ENCODE assay signal across 13 cellular contexts in genomic region chr10:36450385-36450784, GRCh38.
A peak's percentile ranks its signal among the peaks of the same experiment; 100 is the strongest.
DNase-seq lines count a peak whose midpoint lies in the region; ATAC-seq, FAIRE-seq and TF ChIP-seq lines count a peak whose summit lies in the region.
"Had no signal": no experiment of that assay in that cellular context is flagged by ENCODE, and none has a peak within 500 bp of the region (broad histone marks: within the 10 kb centered on the region; RNA-seq: fewer than 3 reads in every experiment).

No MANE protein-coding gene starts in this region.

- peak; percentile 9 for DNase-seq in GM23338 (ENCODE audit: low spot score)
- DNase-seq in chondrocyte (ENCODE audit: low spot score) = no peak
- DNase-seq in left kidney (ENCODE audit: low read depth, low spot score) = peak; percentile 56
- no peak for DNase-seq in stimulated activated naive B cell treated with anti-CD40 and anti-IgM and Interleukin-4, amounts not matched to agents 10 μg/mL and 1 μg/mL and 100 μg/mL, for 72 hours
- DNase-seq in DMS79 treated with DMSO at 0.1 percent for 48 hours (lab: John Stamatoyannopoulos, UW) = no peak
- no peak for DNase-seq in NCI-H345 (lab: John Stamatoyannopoulos, UW)
- DNase-seq in small intestine = no peak
- DNase-seq in activated CD8-positive, alpha-beta T cell treated with anti-CD3 and anti-CD28 coated beads for 36 hours = no peak
- DNase-seq: activated T-cell treated with anti-CD3 and anti-CD28 coated beads, Interleukin-2, amount 50 U/mL, for 48 hours; NCI-H2171 had no signal

- TF ChIP-seq CTCF in GM23338 (conservative IDR thresholded peaks at IDR 0.05; ENCODE audit: low read depth in 2 of 2) (no peak), chondrocyte (IDR thresholded peaks at IDR 0.05) (no peak)
- no peak for TF ChIP-seq CTCF in activated CD8-positive, alpha-beta T cell treated with anti-CD3 and anti-CD28 coated beads for 36 hours (IDR thresholded peaks at IDR 0.05)

- no peak for FAIRE-seq in small intestine (lab: Jason Lieb, UNC)

- no peaks in the 10 kb centered on the region for H3F3A ChIP-seq in GM23338 (replicated peaks; ENCODE audit: low read depth)

- peaks cover 30% of the 10 kb centered on the region for H3K4me1 Mint-ChIP-seq in GM23338
- H3K4me1 Mint-ChIP-seq in chondrocyte (ENCODE audit: low read depth) = peaks cover 42% of the 10 kb centered on the region
- no peaks in the 10 kb centered on the region for H3K4me1 Mint-ChIP-seq in stimulated activated naive B cell treated with anti-CD40 and anti-IgM and Interleukin-4, amounts not matched to agents 10 μg/mL and 1 μg/mL and 100 μg/mL, for 72 hours
- H3K4me1 Mint-ChIP-seq in activated CD8-positive, alpha-beta T cell treated with anti-CD3 and anti-CD28 coated beads for 36 hours (ENCODE audit: low read depth) = no peaks in the 10 kb centered on the region

- peak; percentile 15 for ATAC-seq in GM23338
- no peak for ATAC-seq in stimulated activated naive B cell treated with anti-CD40 and anti-IgM and Interleukin-4, amounts not matched to agents 10 μg/mL and 1 μg/mL and 100 μg/mL, for 72 hours (replicated peaks)
- no peak for ATAC-seq in activated CD8-positive, alpha-beta T cell treated with anti-CD3 and anti-CD28 coated beads for 36 hours
- ATAC-seq: left lobe of liver had no signal

- no peak overlapping the region for H3K27ac ChIP-seq in GM23338 (ENCODE audit: low read depth)
- H3K27ac ChIP-seq in small intestine (ENCODE audit: low read depth in 1 of 2, low read length in 1 of 2) = no peak overlapping the region
- H3K27ac ChIP-seq: vagina, VCaP had no signal

- peaks cover 15% of the 10 kb centered on the region; the same call in 2 of the 3 replicates for H3K9me3 Mint-ChIP-seq in GM23338
- H3K9me3 Mint-ChIP-seq in chondrocyte (ENCODE audit: low read depth) = no peaks in the 10 kb centered on the region
- H3K9me3 Mint-ChIP-seq in stimulated activated naive B cell treated with anti-CD40 and anti-IgM and Interleukin-4, amounts not matched to agents 10 μg/mL and 1 μg/mL and 100 μg/mL, for 72 hours = peaks cover 0 to 1% of the 10 kb centered on the region in 2 donors
- peaks cover 3% of the 10 kb centered on the region for H3K9me3 Mint-ChIP-seq in activated CD8-positive, alpha-beta T cell treated with anti-CD3 and anti-CD28 coated beads for 36 hours

- POLR2A ChIA-PET in activated CD8-positive, alpha-beta T cell treated with anti-CD3 and anti-CD28 coated beads for 36 hours (lab: Charles Lee) = no interaction called here

- H3K9me3 ChIP-seq in small intestine (ENCODE audit: control insufficient read depth, low read depth) = no peaks in the 10 kb centered on the region
- H3K9me3 ChIP-seq: vagina had no signal

- peak overlapping the region; percentile 77; the same call in 1 of the 2 replicates for H3K27ac Mint-ChIP-seq in GM23338
- peak overlapping the region; percentile 86 for H3K27ac Mint-ChIP-seq in chondrocyte (ENCODE audit: unreplicated experiment)
- peak overlapping the region; percentile 32 for H3K27ac Mint-ChIP-seq in stimulated activated naive B cell treated with anti-CD40 and anti-IgM and Interleukin-4, amounts not matched to agents 10 μg/mL and 1 μg/mL and 100 μg/mL, for 72 hours
- no peak overlapping the region for H3K27ac Mint-ChIP-seq in activated CD8-positive, alpha-beta T cell treated with anti-CD3 and anti-CD28 coated beads for 36 hours

- CTCF ChIA-PET in activated CD8-positive, alpha-beta T cell treated with anti-CD3 and anti-CD28 coated beads for 36 hours (lab: Charles Lee) = no interaction called here

- no peaks in the 10 kb centered on the region for H3K9me2 ChIP-seq in GM23338 (ENCODE audit: insufficient read depth)

- H3K4me1 ChIP-seq in GM23338 (ENCODE audit: insufficient read depth) = peaks cover 29% of the 10 kb centered on the region
- no peaks in the 10 kb centered on the region for H3K4me1 ChIP-seq in small intestine (ENCODE audit: control insufficient read depth in 2 of 2, insufficient read depth in 1 of 2, low read depth in 1 of 2, low read length in 1 of 2)
- H3K4me1 ChIP-seq: vagina had no signal

- H3K4me3 Mint-ChIP-seq in GM23338 (no peak overlapping the region), chondrocyte (ENCODE audit: unreplicated experiment) (peak overlapping the region; percentile 26)
- no peak overlapping the region for H3K4me3 Mint-ChIP-seq in stimulated activated naive B cell treated with anti-CD40 and anti-IgM and Interleukin-4, amounts not matched to agents 10 μg/mL and 1 μg/mL and 100 μg/mL, for 72 hours
- no peak overlapping the region for H3K4me3 Mint-ChIP-seq in activated CD8-positive, alpha-beta T cell treated with anti-CD3 and anti-CD28 coated beads for 36 hours

- no peaks in the 10 kb centered on the region for H3K36me3 ChIP-seq in GM23338 (ENCODE audit: insufficient read depth)
- no peaks in the 10 kb centered on the region for H3K36me3 ChIP-seq in small intestine (ENCODE audit: control insufficient read depth in 2 of 2, insufficient read depth in 2 of 2, low read length in 2 of 2)
- H3K36me3 ChIP-seq: vagina had no signal

- no peaks in the 10 kb centered on the region for H3K27me3 ChIP-seq in GM23338 (ENCODE audit: insufficient read depth)
- no peaks in the 10 kb centered on the region for H3K27me3 ChIP-seq in small intestine (ENCODE audit: control insufficient read depth in 2 of 2, insufficient read depth in 2 of 2, low read length in 2 of 2)
- H3K27me3 ChIP-seq: vagina had no signal

- WGBS in small intestine, 3 donors = 60 to 79% (median 73%) methylated on average over 8 of the region's 8 CpGs

- H3K4me3 ChIP-seq in GM23338 = no peak overlapping the region
- no peak overlapping the region for H3K4me3 ChIP-seq in small intestine (ENCODE audit: low read depth in 1 of 2, low read length in 2 of 2)
- H3K4me3 ChIP-seq: vagina had no signal

- peaks cover 17% of the 10 kb centered on the region; the same call in 2 of the 3 replicates for H3K36me3 Mint-ChIP-seq in GM23338 (ENCODE audit: low read depth)
- no peaks in the 10 kb centered on the region for H3K36me3 Mint-ChIP-seq in chondrocyte (ENCODE audit: low read depth)
- no peaks in the 10 kb centered on the region for H3K36me3 Mint-ChIP-seq in stimulated activated naive B cell treated with anti-CD40 and anti-IgM and Interleukin-4, amounts not matched to agents 10 μg/mL and 1 μg/mL and 100 μg/mL, for 72 hours
- H3K36me3 Mint-ChIP-seq in activated CD8-positive, alpha-beta T cell treated with anti-CD3 and anti-CD28 coated beads for 36 hours (ENCODE audit: low read depth) = no peaks in the 10 kb centered on the region

- H2AFZ ChIP-seq in GM23338 = no peak overlapping the region

- H3K79me2 ChIP-seq in GM23338 (replicated peaks; ENCODE audit: insufficient read depth) = no peaks in the 10 kb centered on the region

- H3K27me3 Mint-ChIP-seq in GM23338 (ENCODE audit: insufficient read depth, low read depth, poor library complexity) (no peaks in the 10 kb centered on the region), chondrocyte (ENCODE audit: low read depth) (no peaks in the 10 kb centered on the region)
- no peaks in the 10 kb centered on the region for H3K27me3 Mint-ChIP-seq in stimulated activated naive B cell treated with anti-CD40 and anti-IgM and Interleukin-4, amounts not matched to agents 10 μg/mL and 1 μg/mL and 100 μg/mL, for 72 hours
- no peaks in the 10 kb centered on the region for H3K27me3 Mint-ChIP-seq in activated CD8-positive, alpha-beta T cell treated with anti-CD3 and anti-CD28 coated beads for 36 hours

- no peaks in the 10 kb centered on the region for H4K20me1 ChIP-seq in GM23338 (replicated peaks; ENCODE audit: insufficient read depth)

- H3K4me2 ChIP-seq in GM23338 = peak overlapping the region; percentile 68

- intact Hi-C loops in activated CD8-positive, alpha-beta T cell treated with anti-CD3 and anti-CD28 coated beads for 36 hours (cut with micrococcal nuclease) = no loop called here

TF ChIP-seq in GM23338, 12 proteins besides CTCF, POLR2A, EP300 and RAD21 (continues in another document):
- TF ChIP-seq ZNF114 (CRISPR knock-in tag; IDR thresholded peaks at IDR 0.05) (no peak), STAT1 (IDR thresholded peaks at IDR 0.05; ENCODE audit: unreplicated experiment) (no peak), JUNB (IDR thresholded peaks at IDR 0.05; ENCODE audit: unreplicated experiment) (no peak), ZNF331 (CRISPR knock-in tag; IDR thresholded peaks at IDR 0.05; ENCODE audit: low read depth) (no peak), CREB1 (CRISPR knock-in tag; IDR thresholded peaks at IDR 0.05; ENCODE audit: low read depth) (no peak), ETS1 (IDR thresholded peaks at IDR 0.05) (no peak), REST (IDR thresholded peaks at IDR 0.05; ENCODE audit: unreplicated experiment) (no peak), EZH2phosphoT487 (IDR thresholded peaks at IDR 0.05; ENCODE audit: unreplicated experiment) (no peak)

Comparison
In these comparisons a context has a peak if more than half of its experiments do, and no peak if none do; other contexts are left out.
1. DNase-seq: peak in GM23338 (single experiment) and left kidney (single experiment); none in chondrocyte (single experiment), stimulated activated naive B cell treated with anti-CD40 and anti-IgM and Interleukin-4, amounts not matched to agents 10 μg/mL and 1 μg/mL and 100 μg/mL, for 72 hours (single experiment), DMS79 treated with DMSO at 0.1 percent for 48 hours (single experiment), NCI-H345 (single experiment), small intestine (single experiment) and activated CD8-positive, alpha-beta T cell treated with anti-CD3 and anti-CD28 coated beads for 36 hours (single experiment).